1 cellular context compared by ENCODE assay signal in genomic region chr2:227164745-227165350, GRCh38.
TF ChIP-seq lines count a peak whose summit lies in the region.

No MANE protein-coding gene starts in this region.

TF ChIP-seq in GM23338, 12 proteins besides CTCF, POLR2A, EP300 and RAD21 (continued from another document):
- TF ChIP-seq ZNF462 (CRISPR knock-in tag; IDR thresholded peaks at IDR 0.05) (no peak), ZNF114 (CRISPR knock-in tag; IDR thresholded peaks at IDR 0.05) (no peak), NANOG (IDR thresholded peaks at IDR 0.05; ENCODE audit: borderline replicate concordance) (no peak), EZH2 (IDR thresholded peaks at IDR 0.05; ENCODE audit: low read depth, unreplicated experiment) (no peak), ZNF331 (CRISPR knock-in tag; IDR thresholded peaks at IDR 0.05; ENCODE audit: low read depth) (no peak), ETS1 (IDR thresholded peaks at IDR 0.05) (no peak), STAT1 (IDR thresholded peaks at IDR 0.05; ENCODE audit: unreplicated experiment) (no peak), REST (IDR thresholded peaks at IDR 0.05; ENCODE audit: unreplicated experiment) (no peak)
